ENCODE assay signal across 24 cellular contexts in the genomic region with DNA sequence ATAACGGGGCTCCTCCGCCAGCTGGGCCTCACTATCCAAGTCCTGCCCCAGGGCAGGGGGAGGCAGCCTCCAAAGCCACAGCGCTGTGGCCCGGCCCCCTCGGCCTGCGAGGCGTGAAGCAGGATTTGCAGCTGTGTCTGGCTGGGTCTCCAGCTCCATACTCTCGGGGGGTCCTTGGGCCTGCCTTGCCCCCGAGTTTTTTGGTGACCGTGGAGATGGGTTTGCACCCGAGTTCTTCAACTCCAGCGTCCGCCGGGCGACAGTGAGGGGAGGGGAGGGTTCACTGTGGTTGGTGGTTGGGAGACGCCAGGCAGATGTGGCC. TPM values are rescaled to one million over a fixed set of nuclear protein-coding genes. Genes with fewer than 3 reads are reported as not detected.
"Had no signal": no experiment of that assay in that cellular context is flagged by ENCODE, and none has a peak within 500 bp of the region (broad histone marks: within the 10 kb centered on the region; RNA-seq: fewer than 3 reads in every experiment).

No MANE protein-coding gene starts in this region.

- H3K36me3 Mint-ChIP-seq: IgD-negative memory B cell had no signal

- ATAC-seq: K562, Panc1, PC-3, Right ventricle myocardium inferior, SK-N-SH treated with all-trans-retinoic acid at 6 μM for 48 hours had no signal

- H3K4me3 Mint-ChIP-seq: IgD-negative memory B cell had no signal

- H3K36me3 ChIP-seq: SJCRH30 had no signal

- H3K27ac Mint-ChIP-seq: IgD-negative memory B cell had no signal

- DNase-seq: Kasumi-1, MM.1S, NCI-H1092 treated with DMSO at 0.1 percent for 48 hours, NCI-H1436, NCI-H1694, NCI-H187 treated with DMSO at 0.1 percent for 48 hours, NCI-H2029 treated with DMSO at 0.1 percent for 48 hours, NCI-H345, NCI-H446 treated with DMSO at 0.1 percent for 48 hours, NCI-H510A treated with DMSO at 0.1 percent for 48 hours, NCI-H526, PC-3, SHP77 treated with DMSO at 0.1 percent for 48 hours, SJCRH30 had no signal

- H3K9me3 ChIP-seq: SJCRH30 had no signal

- FAIRE-seq: K562 had no signal

- H3K9ac ChIP-seq: KMS-11 had no signal

- H3K4me2 ChIP-seq: KMS-11 had no signal

- H3K4me1 Mint-ChIP-seq: IgD-negative memory B cell had no signal

- H3K4me3 ChIP-seq: K562, SJCRH30 had no signal

- H3K27ac ChIP-seq: KMS-11, RWPE1, SJCRH30 had no signal

- H3K4me1 ChIP-seq: SJCRH30 had no signal

RNA-seq across cellular contexts. Expression of a gene that starts 54.9 kb away (rescaled TPM):
- total RNA-seq: HT1080, K562, M059J, OCI-LY7, PC-3 had no signal
- polyA plus RNA-seq: IgD-negative memory B cell, K562 had no signal

RNA-seq across cellular contexts. Expression of a gene that starts 56.4 kb away (rescaled TPM):
- total RNA-seq: M059J, OCI-LY7, PC-3, SJCRH30 had no signal
